28 cellular contexts compared by ENCODE assay signal in genomic region chr7:147406521-147407115, GRCh38.
A peak's percentile ranks its signal among the peaks of the same experiment; 100 is the strongest.
DNase-seq lines count a peak whose midpoint lies in the region; ATAC-seq and TF ChIP-seq lines count a peak whose summit lies in the region.
"Had no signal": no experiment of that assay in that cellular context is flagged by ENCODE, and none has a peak within 500 bp of the region (broad histone marks: within the 10 kb centered on the region; RNA-seq: fewer than 3 reads in every experiment).

No MANE protein-coding gene starts in this region.

- H3K4me3 Mint-ChIP-seq in activated CD8-positive, alpha-beta T cell treated with anti-CD3 and anti-CD28 coated beads, Interleukin-2, amount 10 ng/mL, durations not matched to agents 7 days and 5 days = no peak overlapping the region
- H3K4me3 Mint-ChIP-seq: activated CD4-positive, alpha-beta T cell treated with anti-CD3 and anti-CD28 coated beads for 36 hours; activated naive CD4-positive, alpha-beta T cell treated with anti-CD3 and anti-CD28 coated beads for 36 hours; activated T-cell treated with anti-CD3 and anti-CD28 coated beads, Interleukin-2, amount 50 U/mL, for 72 hours; naive thymus-derived CD4-positive, alpha-beta T cell had no signal

- CTCF ChIA-PET in activated CD8-positive, alpha-beta T cell treated with anti-CD3 and anti-CD28 coated beads, Interleukin-2, amount 10 ng/mL, durations not matched to agents 7 days and 5 days (lab: Charles Lee) = no interaction called here

- in situ Hi-C loops in astrocyte of the spinal cord (cut with HindIII; ENCODE audit: low sequenced_read_pairs) = no loop called here

- no peak for ATAC-seq in upper lobe of right lung
- ATAC-seq in activated CD8-positive, alpha-beta T cell treated with anti-CD3 and anti-CD28 coated beads, Interleukin-2, amount 10 ng/mL, durations not matched to agents 7 days and 5 days = no peak
- ATAC-seq: activated CD4-positive, alpha-beta T cell treated with anti-CD3 and anti-CD28 coated beads for 36 hours; activated T-cell treated with anti-CD3 and anti-CD28 coated beads, Interleukin-2, amount 50 U/mL, for 72 hours; left colon; naive thymus-derived CD4-positive, alpha-beta T cell had no signal

- H3K4me1 Mint-ChIP-seq in activated CD8-positive, alpha-beta T cell treated with anti-CD3 and anti-CD28 coated beads, Interleukin-2, amount 10 ng/mL, durations not matched to agents 7 days and 5 days (ENCODE audit: low read depth) = no peaks in the 10 kb centered on the region
- H3K4me1 Mint-ChIP-seq: activated CD4-positive, alpha-beta T cell treated with anti-CD3 and anti-CD28 coated beads for 36 hours had no signal

- TF ChIP-seq CTCF in astrocyte of the spinal cord (IDR thresholded peaks at IDR 0.05; ENCODE audit: low read depth, low read length) = no peak
- no peak for TF ChIP-seq CTCF in upper lobe of right lung (IDR thresholded peaks at IDR 0.05)

- H3K36me3 ChIP-seq in upper lobe of right lung = no peaks in the 10 kb centered on the region
- H3K36me3 ChIP-seq: upper lobe of left lung had no signal

- H3K27ac Mint-ChIP-seq in activated CD8-positive, alpha-beta T cell treated with anti-CD3 and anti-CD28 coated beads, Interleukin-2, amount 10 ng/mL, durations not matched to agents 7 days and 5 days = no peak overlapping the region
- H3K27ac Mint-ChIP-seq: activated CD4-positive, alpha-beta T cell treated with anti-CD3 and anti-CD28 coated beads for 36 hours; activated naive CD4-positive, alpha-beta T cell treated with anti-CD3 and anti-CD28 coated beads for 36 hours; activated T-cell treated with anti-CD3 and anti-CD28 coated beads, Interleukin-2, amount 50 U/mL, for 72 hours; naive thymus-derived CD4-positive, alpha-beta T cell had no signal

- peaks cover 32% of the 10 kb centered on the region for H3K9me3 Mint-ChIP-seq in activated CD8-positive, alpha-beta T cell treated with anti-CD3 and anti-CD28 coated beads, Interleukin-2, amount 10 ng/mL, durations not matched to agents 7 days and 5 days (ENCODE audit: insufficient read depth)

- no peaks in the 10 kb centered on the region for H3K36me3 Mint-ChIP-seq in activated CD8-positive, alpha-beta T cell treated with anti-CD3 and anti-CD28 coated beads, Interleukin-2, amount 10 ng/mL, durations not matched to agents 7 days and 5 days (ENCODE audit: low read depth)
- H3K36me3 Mint-ChIP-seq: naive thymus-derived CD4-positive, alpha-beta T cell had no signal

- DNase-seq in AG08396 (ENCODE audit: low spot score) (peak; percentile 3), HCEC 1CT (peak; percentile 71), astrocyte of the spinal cord (ENCODE audit: low read depth, low spot score) (peak; percentile 5), left kidney (ENCODE audit: low read depth, low spot score) (peak; percentile 39), upper lobe of right lung (no peak), midbrain (lab: John Stamatoyannopoulos, UW) (no peak), NCI-H446 treated with DMSO at 0.1 percent for 48 hours (lab: John Stamatoyannopoulos, UW) (no peak)
- DNase-seq in activated CD8-positive, alpha-beta T cell treated with anti-CD3 and anti-CD28 coated beads, Interleukin-2, amount 10 ng/mL, durations not matched to agents 7 days and 5 days = no peak
- DNase-seq: activated CD4-positive, alpha-beta T cell treated with anti-CD3 and anti-CD28 coated beads for 36 hours; activated naive CD4-positive, alpha-beta T cell treated with anti-CD3 and anti-CD28 coated beads for 36 hours; activated T-cell treated with anti-CD3 and anti-CD28 coated beads, Interleukin-2, amount 50 U/mL, for 72 hours; amygdala; C1 segment of cervical spinal cord; Calu3; dermis blood vessel endothelial cell; KBM-7; left colon; mesendoderm; MM.1S; naive thymus-derived CD4-positive, alpha-beta T cell; NCI-H1436; NCI-H2171 treated with DMSO at 0.1 percent for 48 hours; NCI-H526; occipital lobe; RPMI8226; T-helper 2 cell; upper lobe of left lung had no signal

- POLR2A ChIA-PET in activated CD8-positive, alpha-beta T cell treated with anti-CD3 and anti-CD28 coated beads, Interleukin-2, amount 10 ng/mL, durations not matched to agents 7 days and 5 days (lab: Charles Lee) = no interaction called here

- no peak overlapping the region for H3K27ac ChIP-seq in upper lobe of right lung
- H3K27ac ChIP-seq: SK-N-MC, upper lobe of left lung had no signal

- no peaks in the 10 kb centered on the region for H3K27me3 ChIP-seq in upper lobe of right lung
- H3K27me3 ChIP-seq: upper lobe of left lung had no signal

- H3K4me3 ChIP-seq in astrocyte of the spinal cord (ENCODE audit: low read depth, low read length) = no peak overlapping the region
- H3K4me3 ChIP-seq in upper lobe of right lung = no peak overlapping the region
- H3K4me3 ChIP-seq: SK-N-MC, upper lobe of left lung had no signal

- no peaks in the 10 kb centered on the region for H3K4me1 ChIP-seq in upper lobe of right lung
- H3K4me1 ChIP-seq: upper lobe of left lung had no signal

- no peaks in the 10 kb centered on the region for H3K27me3 Mint-ChIP-seq in activated CD8-positive, alpha-beta T cell treated with anti-CD3 and anti-CD28 coated beads, Interleukin-2, amount 10 ng/mL, durations not matched to agents 7 days and 5 days (ENCODE audit: low read depth)
- H3K27me3 Mint-ChIP-seq: activated CD4-positive, alpha-beta T cell treated with anti-CD3 and anti-CD28 coated beads for 36 hours; naive thymus-derived CD4-positive, alpha-beta T cell had no signal

- no peaks in the 10 kb centered on the region for H3K9me3 ChIP-seq in upper lobe of right lung
- H3K9me3 ChIP-seq: upper lobe of left lung had no signal

- intact Hi-C loops in upper lobe of right lung (cut with DNase I) = no loop called here

Comparison
In these comparisons a context has a peak if more than half of its experiments do, and no peak if none do; other contexts are left out.
1. DNase-seq: peak in AG08396 (single experiment), HCEC 1CT (single experiment), astrocyte of the spinal cord (single experiment) and left kidney (single experiment); none in upper lobe of right lung (single experiment), midbrain (single experiment), activated CD8-positive, alpha-beta T cell treated with anti-CD3 and anti-CD28 coated beads, Interleukin-2, amount 10 ng/mL, durations not matched to agents 7 days and 5 days (single experiment) and NCI-H446 treated with DMSO at 0.1 percent for 48 hours (single experiment).